10 cellular contexts compared by ENCODE assay signal in genomic region chr20:53942121-53942816, GRCh38.
DNase-seq lines count a peak whose midpoint lies in the region; ATAC-seq and TF ChIP-seq lines count a peak whose summit lies in the region.
"Had no signal": no experiment of that assay in that cellular context is flagged by ENCODE, and none has a peak within 500 bp of the region (broad histone marks: within the 10 kb centered on the region; RNA-seq: fewer than 3 reads in every experiment).

No MANE protein-coding gene starts in this region.

- H3K4me3 ChIP-seq in HUES48 (ENCODE audit: low read depth, low read length) (peak overlapping the region; percentile 5; the same call in 1 of the 2 replicates), endodermal cell (ENCODE audit: low read length) (peak overlapping the region; percentile 51), spleen (no peak overlapping the region)
- H3K4me3 ChIP-seq: MG63 had no signal

- H3K4me3 Mint-ChIP-seq in endodermal cell (peak overlapping the region; percentile 17), T-cell (no peak overlapping the region)

- H3K27ac ChIP-seq in HUES48 (ENCODE audit: low read depth, low read length) (peak overlapping the region; percentile 90), endodermal cell (ENCODE audit: low read depth, low read length) (peak overlapping the region; percentile 57), spleen (peak overlapping the region in 6 of 8 donors; percentile 8 to 75 (median 60))

- H3K36me3 ChIP-seq in HUES48 (ENCODE audit: control insufficient read depth, insufficient read depth, low read length) (no peaks in the 10 kb centered on the region), endodermal cell (ENCODE audit: control insufficient read depth, insufficient read depth, low read length) (no peaks in the 10 kb centered on the region), spleen (no peaks in the 10 kb centered on the region)
- H3K36me3 ChIP-seq: MG63 had no signal

- H3K27me3 Mint-ChIP-seq in endodermal cell (ENCODE audit: insufficient read depth): no peaks in the 10 kb centered on the region
- H3K27me3 Mint-ChIP-seq in T-cell: no peaks in the 10 kb centered on the region

- POLR2A ChIA-PET in T-cell (lab: Charles Lee): no interaction called here

- H3K9ac ChIP-seq in HUES48 (ENCODE audit: low read depth, low read length): peak overlapping the region; percentile 60
- H3K9ac ChIP-seq in endodermal cell (ENCODE audit: extremely low read depth, low read length, poor library complexity, severe bottlenecking): peak overlapping the region; percentile 26

- peak; percentile 88 for DNase-seq in endodermal cell
- no peak for DNase-seq in spleen
- DNase-seq in NCI-H187 (lab: John Stamatoyannopoulos, UW): no peak
- no peak for DNase-seq in pons (ENCODE audit: low spot score)
- DNase-seq in T-cell: no peak
- DNase-seq: activated CD4-positive, CD25-positive, alpha-beta regulatory T cell treated with anti-CD3 and anti-CD28 coated beads, Interleukin-2, amount 50 U/mL, for 72 hours; dermis blood vessel endothelial cell; MG63 had no signal

- H3K4me1 ChIP-seq in HUES48 (ENCODE audit: control insufficient read depth, insufficient read depth, low read length) (peaks cover 46% of the 10 kb centered on the region), endodermal cell (ENCODE audit: control insufficient read depth, insufficient read depth, low read length) (peaks cover 32% of the 10 kb centered on the region), spleen (peaks cover 29 to 72% (median 58%) of the 10 kb centered on the region in 6 donors)

- TF ChIP-seq CTCF in endodermal cell (conservative IDR thresholded peaks at IDR 0.05): no peak
- no peak for TF ChIP-seq CTCF in spleen (IDR thresholded peaks at IDR 0.05 in 8 of 11, conservative IDR thresholded peaks at IDR 0.05 in 3 of 11)

- intact Hi-C loops in spleen (cut with DNase I; ENCODE audit: low total_unique reads): loop anchor here (5.0 to 10.0 kb wide), 2 partner anchors 365 to 527 kb away; no protein-coding TSS in a partner anchor

- TF ChIP-seq POLR2A in spleen (IDR thresholded peaks at IDR 0.05): no peak

- CTCF ChIA-PET in T-cell (lab: Charles Lee): interaction anchor here in 1 of 2 donors (0.5 to 0.9 kb wide), 3 partner anchors 14 to 364 kb away, joined by 3 to 4 read pairs (median 3); no protein-coding TSS in a partner anchor

- H3K9me3 ChIP-seq in HUES48 (ENCODE audit: control insufficient read depth, insufficient read depth, low read length): no peaks in the 10 kb centered on the region
- H3K9me3 ChIP-seq in endodermal cell (ENCODE audit: control insufficient read depth, low read length): no peaks in the 10 kb centered on the region
- H3K9me3 ChIP-seq in spleen: no peaks in the 10 kb centered on the region
- H3K9me3 ChIP-seq: MG63 had no signal

- ATAC-seq in GM19395 (IDR thresholded peaks at IDR 0.05; ENCODE audit: unreplicated experiment) (peak; percentile 41), T-cell (replicated peaks in 1 of 4) (no peak)

- H3K36me3 Mint-ChIP-seq in endodermal cell (ENCODE audit: low read depth): no peaks in the 10 kb centered on the region
- no peaks in the 10 kb centered on the region for H3K36me3 Mint-ChIP-seq in T-cell

- H3K27me3 ChIP-seq in HUES48 (ENCODE audit: control insufficient read depth, insufficient read depth, low read length) (no peaks in the 10 kb centered on the region), endodermal cell (ENCODE audit: control insufficient read depth, insufficient read depth, low read length, poor library complexity, severe bottlenecking) (no peaks in the 10 kb centered on the region), spleen (replicated peaks in 1 of 7) (no peaks in the 10 kb centered on the region)
- H3K27me3 ChIP-seq: MG63 had no signal

- H3K4me1 Mint-ChIP-seq in endodermal cell: peaks cover 58% of the 10 kb centered on the region
- peaks cover 22 to 35% (median 23%) of the 10 kb centered on the region in 3 donors for H3K4me1 Mint-ChIP-seq in T-cell

- no peaks in the 10 kb centered on the region for H3K9me3 Mint-ChIP-seq in endodermal cell
- H3K9me3 Mint-ChIP-seq in T-cell: no peaks in the 10 kb centered on the region

- 42 to 49% methylated on average over 10 to 12 of the region's 12 CpGs for WGBS in endodermal cell (ENCODE audit: insufficient coverage in 1 of 2, insufficient read length in 1 of 2), 2 experiments
- WGBS in spleen, 5 donors: 67 to 75% (median 74%) methylated on average over 12 of the region's 12 CpGs

- H3K27ac Mint-ChIP-seq in endodermal cell: peak overlapping the region; percentile 96
- H3K27ac Mint-ChIP-seq in T-cell: no peak overlapping the region

Comparison
In these comparisons a context has a peak if more than half of its experiments do, and no peak if none do; other contexts are left out.
1. H3K4me3 ChIP-seq: peak in HUES48 (single experiment) and endodermal cell (single experiment); none in spleen (0 of 8).
2. Peak in every context shown above with its lines, with median percentiles within 50 percentile points of each other: H3K27ac ChIP-seq.